ENCODE assay signal across 26 cellular contexts in the genomic region with DNA sequence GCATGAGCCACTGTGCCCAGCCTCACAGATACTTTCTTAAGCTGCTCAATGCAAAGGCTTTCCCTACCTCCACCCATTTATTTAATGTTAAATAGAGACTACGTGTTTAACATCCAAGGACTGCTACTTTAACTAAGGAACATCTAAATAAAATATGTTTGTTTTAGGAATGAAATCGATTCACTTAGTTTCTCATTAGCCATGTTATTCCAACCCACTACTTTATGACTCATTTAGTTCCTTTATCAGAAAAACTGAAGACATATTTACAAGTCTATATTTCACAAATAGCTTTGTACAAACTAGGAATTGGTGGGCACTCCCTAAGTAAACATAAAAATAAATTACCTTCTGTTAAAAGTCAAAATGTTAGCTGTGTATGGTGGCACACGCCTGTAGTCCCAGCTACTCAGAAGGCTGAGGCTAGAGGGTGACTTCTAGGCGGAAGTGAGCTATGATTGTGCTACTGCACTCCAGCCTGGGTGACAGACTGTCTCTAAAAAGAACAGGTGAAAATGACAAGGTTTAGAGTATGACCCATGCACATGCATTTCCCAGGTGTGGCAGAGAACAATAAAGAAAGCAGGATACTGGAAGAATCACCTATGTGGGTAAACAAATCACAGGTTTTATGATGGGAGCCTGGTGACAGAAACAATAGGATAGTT. TPM values are rescaled to one million over a fixed set of nuclear protein-coding genes. Genes with fewer than 3 reads are reported as not detected.
A peak's percentile ranks its signal among the peaks of the same experiment; 100 is the strongest.
DNase-seq lines count a peak whose midpoint lies in the region; ATAC-seq and TF ChIP-seq lines count a peak whose summit lies in the region.
"Had no signal": no experiment of that assay in that cellular context is flagged by ENCODE, and none has a peak within 500 bp of the region (broad histone marks: within the 10 kb centered on the region; RNA-seq: fewer than 3 reads in every experiment).

No MANE protein-coding gene starts in this region.

- TF ChIP-seq CTCF in testis (IDR thresholded peaks at IDR 0.05) (no peak), endodermal cell (conservative IDR thresholded peaks at IDR 0.05) (no peak)

- H3K36me3 ChIP-seq in testis (ENCODE audit: low read depth, missing control alignments) (no peaks in the 10 kb centered on the region), endodermal cell (ENCODE audit: control insufficient read depth, insufficient read depth, low read length) (no peaks in the 10 kb centered on the region)
- H3K36me3 ChIP-seq: SJSA1, vagina had no signal

- H3K9me3 ChIP-seq in testis (no peaks in the 10 kb centered on the region), endodermal cell (ENCODE audit: control insufficient read depth, low read length) (no peaks in the 10 kb centered on the region)
- H3K9me3 ChIP-seq: SJSA1, vagina had no signal

- peaks cover 2% of the 10 kb centered on the region for H3K27me3 Mint-ChIP-seq in endodermal cell (ENCODE audit: insufficient read depth)

- TF ChIP-seq POLR2A in testis (IDR thresholded peaks at IDR 0.05), result no peak

- ATAC-seq in left lobe of liver, result peak; percentile 53
- no peak for ATAC-seq in HG02840 (IDR thresholded peaks at IDR 0.05; ENCODE audit: low FRiP score, unreplicated experiment)
- ATAC-seq: activated CD8-positive, alpha-beta T cell treated with anti-CD3 and anti-CD28 coated beads for 36 hours; GM12878; Panc1; sciatic nerve had no signal

- H3K27ac ChIP-seq in testis, result no peak overlapping the region
- no peak overlapping the region for H3K27ac ChIP-seq in endodermal cell (ENCODE audit: low read depth, low read length)
- H3K27ac ChIP-seq: C4-2B, GM23248, SJSA1, vagina had no signal

- DNase-seq in COLO668 (lab: John Stamatoyannopoulos, UW; ENCODE audit: unreplicated experiment) (peak; percentile 88), NCI-H1417 treated with DMSO at 0.1 percent for 48 hours (lab: John Stamatoyannopoulos, UW) (peak; percentile 68), NCI-H748 (lab: John Stamatoyannopoulos, UW; ENCODE audit: unreplicated experiment) (peak; percentile 97), left lobe of liver (ENCODE audit: low spot score) (no peak), testis (no peak), endodermal cell (no peak)
- DNase-seq in stimulated activated CD4-positive, alpha-beta T cell treated with anti-CD3 and anti-CD28 coated beads, Interleukin-4, amount 100 ng/mL, for 4 hours, result no peak
- DNase-seq: activated CD4-positive, CD25-positive, alpha-beta regulatory T cell; activated CD8-positive, alpha-beta T cell treated with anti-CD3 and anti-CD28 coated beads for 36 hours; activated naive CD4-positive, alpha-beta T cell treated with anti-CD3 and anti-CD28 coated beads for 36 hours; activated T-cell treated with anti-CD3 and anti-CD28 coated beads, Interleukin-2, amount 50 U/mL, for 1 hour; caudate nucleus; DMS 273 treated with DMSO at 0.1 percent for 48 hours; foreskin fibroblast; GM23248; islet precursor cell; mammary epithelial cell; NCI-H1930; NCI-H82 had no signal

- peaks cover 8% of the 10 kb centered on the region for H3K9me3 Mint-ChIP-seq in endodermal cell
- H3K9me3 Mint-ChIP-seq: activated CD8-positive, alpha-beta T cell treated with anti-CD3 and anti-CD28 coated beads for 36 hours; activated naive CD4-positive, alpha-beta T cell treated with anti-CD3 and anti-CD28 coated beads for 36 hours had no signal

- H3K4me3 ChIP-seq in testis, result no peak overlapping the region
- H3K4me3 ChIP-seq in endodermal cell (ENCODE audit: low read length), result no peak overlapping the region
- H3K4me3 ChIP-seq: GM12878, GM23248, SJSA1, vagina had no signal

- peaks cover 1% of the 10 kb centered on the region for H3K4me1 Mint-ChIP-seq in endodermal cell

- H3K27me3 ChIP-seq in testis, result no peaks in the 10 kb centered on the region
- no peaks in the 10 kb centered on the region for H3K27me3 ChIP-seq in endodermal cell (ENCODE audit: control insufficient read depth, insufficient read depth, low read length, poor library complexity, severe bottlenecking)
- H3K27me3 ChIP-seq: SJSA1, vagina had no signal

- no peaks in the 10 kb centered on the region for H3K36me3 Mint-ChIP-seq in endodermal cell (ENCODE audit: low read depth)

- H3K4me3 Mint-ChIP-seq in endodermal cell, result no peak overlapping the region
- H3K4me3 Mint-ChIP-seq: activated CD8-positive, alpha-beta T cell treated with anti-CD3 and anti-CD28 coated beads for 36 hours; activated naive CD4-positive, alpha-beta T cell treated with anti-CD3 and anti-CD28 coated beads for 36 hours had no signal

- H3K4me1 ChIP-seq in testis, result no peaks in the 10 kb centered on the region
- H3K4me1 ChIP-seq in endodermal cell (ENCODE audit: control insufficient read depth, insufficient read depth, low read length), result no peaks in the 10 kb centered on the region
- H3K4me1 ChIP-seq: SJSA1, vagina had no signal

- intact Hi-C loops in testis (cut with DNase I; ENCODE audit: low total_unique reads), result no loop called here

- 84 to 86% methylated on average over 4 of the region's 4 CpGs for WGBS in testis, 2 donors
- WGBS in endodermal cell (ENCODE audit: insufficient coverage in 1 of 2, insufficient read length in 1 of 2), 2 experiments, result 94 to 100% methylated on average over 2 to 4 of the region's 4 CpGs

- no peak overlapping the region for H3K9ac ChIP-seq in endodermal cell (ENCODE audit: extremely low read depth, low read length, poor library complexity, severe bottlenecking)
- H3K9ac ChIP-seq: GM23248 had no signal

- H3K27ac Mint-ChIP-seq in endodermal cell, result no peak overlapping the region
- H3K27ac Mint-ChIP-seq: activated CD8-positive, alpha-beta T cell treated with anti-CD3 and anti-CD28 coated beads for 36 hours; activated naive CD4-positive, alpha-beta T cell treated with anti-CD3 and anti-CD28 coated beads for 36 hours had no signal

RNA-seq across cellular contexts. Expression of a gene that starts 39.8 kb away (rescaled TPM):
- total RNA-seq in left lobe of liver, result 153 TPM
- 10 to 100 TPM; 40.1 to 42.0 TPM for total RNA-seq in testis
- polyA plus RNA-seq in testis (ENCODE audit: insufficient read depth, low read depth, low replicate concordance), result 29.0 TPM
- 100 to 1,000 TPM; 118 to 139 TPM for total RNA-seq in endodermal cell
- 30.0 TPM for polyA plus RNA-seq in endodermal cell (2013, experiment 1 of 2)
- polyA plus RNA-seq in endodermal cell (2013, experiment 2 of 2), result 25.2 TPM

Comparison
In these comparisons a context has a peak if more than half of its experiments do, and no peak if none do; other contexts are left out.
1. DNase-seq: peak in COLO668 (single experiment), NCI-H1417 treated with DMSO at 0.1 percent for 48 hours (single experiment) and NCI-H748 (single experiment); none in left lobe of liver (single experiment), testis (single experiment), endodermal cell (single experiment) and stimulated activated CD4-positive, alpha-beta T cell treated with anti-CD3 and anti-CD28 coated beads, Interleukin-4, amount 100 ng/mL, for 4 hours (0 of 2).